ENCODE assay signal across 8 cellular contexts in the genomic region with DNA sequence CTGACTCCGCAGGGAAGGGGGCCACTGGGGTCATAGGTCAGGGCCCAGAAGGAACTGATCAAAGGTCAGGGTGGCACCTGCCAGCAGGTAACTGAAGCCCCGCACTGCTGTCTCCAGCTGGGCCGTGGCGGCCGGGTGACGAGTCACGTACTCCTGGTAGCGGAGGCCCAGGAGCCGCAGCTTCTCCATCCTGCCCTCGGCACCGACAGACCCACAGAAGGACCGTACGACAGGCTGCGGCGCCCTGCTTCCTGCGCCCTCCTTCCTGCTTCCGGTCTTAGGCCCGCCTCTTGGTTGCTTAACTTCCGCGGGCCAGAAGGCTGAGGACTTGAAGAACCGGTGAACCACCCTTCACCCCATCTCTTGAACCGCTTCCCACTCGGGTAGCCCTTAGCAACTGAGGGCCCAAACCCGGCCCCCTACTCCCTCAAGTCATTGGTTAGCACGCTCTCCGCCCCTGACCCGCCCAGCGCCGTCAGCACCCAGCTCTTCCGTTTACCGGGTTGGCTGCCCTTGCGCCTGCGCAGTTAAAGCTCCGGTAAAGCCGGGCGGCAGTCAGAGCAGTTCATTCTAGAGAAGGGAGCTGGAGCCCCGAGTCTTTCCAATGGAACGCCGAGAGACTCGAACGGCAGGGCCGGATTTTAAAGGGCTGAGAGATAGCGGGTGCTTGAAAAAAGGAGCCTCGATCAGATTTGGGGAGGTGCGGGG. TPM values are rescaled to one million over a fixed set of nuclear protein-coding genes. Genes with fewer than 3 reads are reported as not detected.
DNase-seq lines count a peak whose midpoint lies in the region; ATAC-seq and TF ChIP-seq lines count a peak whose summit lies in the region.

A gene (minus strand): TSS at position 255 of the 708 bp plus-strand sequence. CDS start 66 bp downstream, at position 189.

- H2BK5ac ChIP-seq in mesendoderm (ENCODE audit: low read length): peak within 1 kb of the TSS; percentile 47

- H3K4me1 ChIP-seq in NT2/D1 (ENCODE audit: insufficient read depth, insufficient read length) (peaks cover 22% of the 10 kb centered on the region), endodermal cell (ENCODE audit: control insufficient read depth, insufficient read depth, low read length) (peaks cover 2% of the 10 kb centered on the region), mesendoderm (ENCODE audit: control insufficient read depth, low read depth, low read length) (peaks cover 1% of the 10 kb centered on the region)

- H3K36me3 Mint-ChIP-seq in activated CD8-positive, alpha-beta memory T cell treated with anti-CD3 and anti-CD28 coated beads, Interleukin-2, amount 10 ng/mL, durations not matched to agents 7 days and 5 days: peaks cover 8% of the 10 kb centered on the region
- H3K36me3 Mint-ChIP-seq in endodermal cell (ENCODE audit: low read depth): peaks cover 15% of the 10 kb centered on the region

- H3K27ac Mint-ChIP-seq in activated CD8-positive, alpha-beta memory T cell treated with anti-CD3 and anti-CD28 coated beads, Interleukin-2, amount 10 ng/mL, durations not matched to agents 7 days and 5 days: peak within 1 kb of the TSS; percentile 94
- peak within 1 kb of the TSS; percentile 97 for H3K27ac Mint-ChIP-seq in endodermal cell

- TF ChIP-seq CTCF in endodermal cell (conservative IDR thresholded peaks at IDR 0.05): no peak

- H3K79me2 ChIP-seq in mesendoderm (ENCODE audit: control insufficient read depth, insufficient read depth, low read length): no peaks in the 10 kb centered on the region

- no peaks in the 10 kb centered on the region for H3K9me3 Mint-ChIP-seq in activated CD8-positive, alpha-beta memory T cell treated with anti-CD3 and anti-CD28 coated beads, Interleukin-2, amount 10 ng/mL, durations not matched to agents 7 days and 5 days (ENCODE audit: low read depth)
- no peaks in the 10 kb centered on the region for H3K9me3 Mint-ChIP-seq in endodermal cell

- H3K18ac ChIP-seq in mesendoderm (ENCODE audit: low read length): no peak within 1 kb of the TSS

- H4K5ac ChIP-seq in mesendoderm (ENCODE audit: low read length): no peak within 1 kb of the TSS

- no peak within 1 kb of the TSS for H2BK15ac ChIP-seq in mesendoderm (replicated peaks; ENCODE audit: low read depth)

- H3K9ac ChIP-seq in NT2/D1 (ENCODE audit: insufficient read length, low read depth) (peak within 1 kb of the TSS; percentile 97), endodermal cell (ENCODE audit: extremely low read depth, low read length, poor library complexity, severe bottlenecking) (peak within 1 kb of the TSS; percentile 60), mesendoderm (ENCODE audit: low read length) (peak within 1 kb of the TSS; percentile 93)

- peaks cover 6% of the 10 kb centered on the region for H3K27me3 Mint-ChIP-seq in activated CD8-positive, alpha-beta memory T cell treated with anti-CD3 and anti-CD28 coated beads, Interleukin-2, amount 10 ng/mL, durations not matched to agents 7 days and 5 days
- H3K27me3 Mint-ChIP-seq in endodermal cell (ENCODE audit: insufficient read depth): peaks cover 8% of the 10 kb centered on the region

- peak within 1 kb of the TSS; percentile 94 for H3K4me2 ChIP-seq in mesendoderm (ENCODE audit: low read length)

- H3K36me3 ChIP-seq in NT2/D1 (ENCODE audit: insufficient read depth, insufficient read length, low read length) (peaks cover 36% of the 10 kb centered on the region), endodermal cell (ENCODE audit: control insufficient read depth, insufficient read depth, low read length) (peaks cover 21% of the 10 kb centered on the region), mesendoderm (ENCODE audit: control insufficient read depth, insufficient read depth, low read length) (peaks cover 3% of the 10 kb centered on the region)

- peak within 1 kb of the TSS; percentile 92 for H3K56ac ChIP-seq in mesendoderm (ENCODE audit: low read length)

- H2BK120ac ChIP-seq in mesendoderm (ENCODE audit: low read depth, low read length): no peak within 1 kb of the TSS

- H4K8ac ChIP-seq in mesendoderm (ENCODE audit: low read depth, low read length): no peak within 1 kb of the TSS

- peak within 1 kb of the TSS; percentile 21 for H3K4ac ChIP-seq in mesendoderm (ENCODE audit: low read depth, low read length)

- peak; percentile 88 for ATAC-seq in GM21381 (IDR thresholded peaks at IDR 0.05; ENCODE audit: unreplicated experiment)
- peak; percentile 91 for ATAC-seq in activated CD8-positive, alpha-beta memory T cell treated with anti-CD3 and anti-CD28 coated beads, Interleukin-2, amount 10 ng/mL, durations not matched to agents 7 days and 5 days

- peaks cover 21% of the 10 kb centered on the region for H3K27me3 ChIP-seq in NT2/D1 (ENCODE audit: insufficient read depth, insufficient read length)
- peaks cover 15% of the 10 kb centered on the region for H3K27me3 ChIP-seq in endodermal cell (ENCODE audit: control insufficient read depth, insufficient read depth, low read length, poor library complexity, severe bottlenecking)
- no peaks in the 10 kb centered on the region for H3K27me3 ChIP-seq in mesendoderm (ENCODE audit: insufficient read depth, low read length, poor library complexity)

- CTCF ChIA-PET in activated CD8-positive, alpha-beta memory T cell treated with anti-CD3 and anti-CD28 coated beads, Interleukin-2, amount 10 ng/mL, durations not matched to agents 7 days and 5 days (lab: Charles Lee): interaction anchor here (0.9 to 1.7 kb wide), 8 partner anchors 10 to 390 kb away, joined by 3 to 11 read pairs (median 3); no protein-coding TSS in a partner anchor

- DNase-seq in COR-L47 (lab: John Stamatoyannopoulos, UW) (peak; percentile 98), HUDEP-2 (lab: John Stamatoyannopoulos, UW; ENCODE audit: unreplicated experiment in 76 of 76) (peak in 75 of 76 experiments; percentile 62 to 97 (median 93)), NT2/D1 (ENCODE audit: low read depth, low spot score) (peak; percentile 98), endodermal cell (peak; percentile 98), mesendoderm (peak; percentile 98)
- DNase-seq in activated CD8-positive, alpha-beta memory T cell treated with anti-CD3 and anti-CD28 coated beads, Interleukin-2, amount 10 ng/mL, durations not matched to agents 7 days and 5 days: peak; percentile 98
- peak; percentile 84 for DNase-seq in stimulated activated CD8-positive, alpha-beta memory T cell treated with anti-CD3 and anti-CD28 coated beads, Interleukin-15, amount 100 ng/mL, for 1 hour (ENCODE audit: low read depth)

- 0% methylated on average over 11 to 45 of the region's 45 CpGs for WGBS in endodermal cell (ENCODE audit: insufficient coverage in 1 of 2, insufficient read length in 1 of 2), 2 experiments
- WGBS in mesendoderm (ENCODE audit: extremely low coverage, insufficient coverage, low lambda C conversion rate): no CpG with 5 or more reads among the region's 45 CpGs

- peak within 1 kb of the TSS; percentile 92 for H3K4me3 Mint-ChIP-seq in activated CD8-positive, alpha-beta memory T cell treated with anti-CD3 and anti-CD28 coated beads, Interleukin-2, amount 10 ng/mL, durations not matched to agents 7 days and 5 days
- H3K4me3 Mint-ChIP-seq in endodermal cell: peak within 1 kb of the TSS; percentile 86

- peak within 1 kb of the TSS; percentile 77 for H3K27ac ChIP-seq in endodermal cell (ENCODE audit: low read depth, low read length)
- H3K27ac ChIP-seq in mesendoderm (ENCODE audit: low read depth, low read length): peak within 1 kb of the TSS; percentile 69

- no peak within 1 kb of the TSS for H2AK5ac ChIP-seq in mesendoderm (ENCODE audit: low read length)

- peak within 1 kb of the TSS; percentile 98 for H3K4me3 ChIP-seq in NT2/D1 (ENCODE audit: insufficient read length, low read depth)
- peak within 1 kb of the TSS; percentile 99 for H3K4me3 ChIP-seq in endodermal cell (ENCODE audit: low read length)
- peak within 1 kb of the TSS; percentile 87 for H3K4me3 ChIP-seq in mesendoderm (ENCODE audit: low read length)

- peak within 1 kb of the TSS; percentile 59 for H3K23ac ChIP-seq in mesendoderm (ENCODE audit: low read length)

- H3K9me3 ChIP-seq in NT2/D1 (ENCODE audit: insufficient read depth, low read length) (no peaks in the 10 kb centered on the region), endodermal cell (ENCODE audit: control insufficient read depth, low read length) (no peaks in the 10 kb centered on the region)

- no peaks in the 10 kb centered on the region for H3K79me1 ChIP-seq in mesendoderm (ENCODE audit: low read length)

- H3K4me1 Mint-ChIP-seq in activated CD8-positive, alpha-beta memory T cell treated with anti-CD3 and anti-CD28 coated beads, Interleukin-2, amount 10 ng/mL, durations not matched to agents 7 days and 5 days: peaks cover 39% of the 10 kb centered on the region
- peaks cover 22% of the 10 kb centered on the region for H3K4me1 Mint-ChIP-seq in endodermal cell

RNA-seq across cellular contexts. Expression of the gene that starts here (rescaled TPM):
- total RNA-seq in activated CD8-positive, alpha-beta memory T cell treated with anti-CD3 and anti-CD28 coated beads, Interleukin-2, amount 10 ng/mL, durations not matched to agents 7 days and 5 days: 10 to 100 TPM; 45.9 to 53.9 TPM
- 10 to 100 TPM; 32.2 to 37.8 TPM for total RNA-seq in endodermal cell
- polyA plus RNA-seq in endodermal cell (2013, experiment 1 of 2): 22.9 TPM
- polyA plus RNA-seq in endodermal cell (2013, experiment 2 of 2): 18.8 TPM
- 13.3 TPM for polyA plus RNA-seq in mesendoderm (2013, experiment 1 of 2)
- polyA plus RNA-seq in mesendoderm (2013, experiment 2 of 2): 14.2 TPM

Comparison
In these comparisons a context has a peak if more than half of its experiments do, and no peak if none do; other contexts are left out.
1. Peak in every context shown above with its lines: DNase-seq, ATAC-seq, H3K4me3 ChIP-seq and H3K27ac ChIP-seq.